1 cellular context compared by ENCODE assay signal in the genomic region with DNA sequence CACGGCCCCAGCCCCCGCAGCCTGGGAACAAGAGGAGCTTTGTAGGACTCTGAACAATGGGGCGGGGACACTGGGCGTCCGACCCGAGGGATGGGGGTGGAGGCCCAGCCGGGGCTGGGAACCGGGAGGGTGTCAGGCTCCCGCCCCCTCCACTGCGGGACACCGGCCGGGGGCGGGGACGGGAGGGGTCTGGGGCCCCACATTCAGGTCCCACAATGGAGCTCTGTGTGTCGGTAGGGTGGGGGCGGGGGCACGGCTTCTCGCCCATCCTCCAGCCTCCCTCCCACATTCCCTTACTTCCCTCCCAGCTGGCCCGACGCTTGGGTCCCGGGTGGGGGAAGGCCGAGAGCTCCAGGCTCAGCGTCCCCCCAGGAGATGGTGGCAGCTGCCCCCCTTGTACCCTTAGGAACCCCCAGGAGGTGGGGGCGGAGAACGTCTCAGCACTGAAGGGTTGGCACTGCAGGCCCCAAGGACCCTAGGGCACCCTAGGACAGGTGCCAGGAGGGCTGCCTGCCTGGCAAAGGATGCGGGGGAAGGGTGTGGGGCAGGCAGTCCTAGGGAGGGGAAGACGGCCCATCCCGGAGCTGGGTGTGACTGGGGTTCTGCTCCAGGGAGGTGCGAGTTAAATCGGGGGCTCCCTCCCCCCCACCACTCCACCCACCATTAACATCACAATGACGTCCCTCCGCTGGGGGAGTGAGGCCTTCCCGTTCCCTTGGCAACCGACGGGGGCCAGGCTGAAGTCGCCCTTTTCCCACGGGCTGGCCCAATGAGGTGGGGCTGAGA.
TF ChIP-seq lines count a peak whose summit lies in the region.

No MANE protein-coding gene starts in this region.

TF ChIP-seq in endothelial cell of umbilical vein, 7 proteins besides CTCF, POLR2A, EP300 and RAD21 (continued from another document):
- TF ChIP-seq EZH2 (IDR thresholded peaks at IDR 0.05; ENCODE audit: borderline replicate concordance, low read depth, low read length, severe bottlenecking) (peak; percentile 59), POLR2AphosphoS5 (IDR thresholded peaks at IDR 0.05; ENCODE audit: insufficient read depth, low read depth, low read length) (no peak)
